1 cellular context compared by ENCODE assay signal in genomic region chr1:16540451-16540893, GRCh38.
TF ChIP-seq lines count a peak whose summit lies in the region.

No MANE protein-coding gene starts in this region.

TF ChIP-seq in GM12878, 131 proteins besides CTCF, POLR2A, EP300 and RAD21:
- peak; percentile 56 for TF ChIP-seq SPI1 (IDR thresholded peaks at IDR 0.05; ENCODE audit: borderline replicate concordance, insufficient read depth, low read depth, low read length)
- peak; percentile 73; the same call in 1 of the 3 replicates for TF ChIP-seq POU2F2 (IDR thresholded peaks at IDR 0.05; ENCODE audit: borderline replicate concordance, low read depth, low read length)
